In genomic region chr3:185561374-185561943, GRCh38 we compare ENCODE assay signal across 12 cellular contexts. TPM values are rescaled to one million over a fixed set of nuclear protein-coding genes. Genes with fewer than 3 reads are reported as not detected.
A peak's percentile ranks its signal among the peaks of the same experiment; 100 is the strongest.
DNase-seq lines count a peak whose midpoint lies in the region; TF ChIP-seq lines count a peak whose summit lies in the region.
"Had no signal": no experiment of that assay in that cellular context is flagged by ENCODE, and none has a peak within 500 bp of the region (broad histone marks: within the 10 kb centered on the region; RNA-seq: fewer than 3 reads in every experiment).

No MANE protein-coding gene starts in this region.

- no peaks in the 10 kb centered on the region for H4K20me1 ChIP-seq in osteoblast (ENCODE audit: insufficient read depth, low read length)
- H4K20me1 ChIP-seq in smooth muscle cell (ENCODE audit: low read depth): no peaks in the 10 kb centered on the region

- H3K4me2 ChIP-seq in osteoblast (ENCODE audit: insufficient read depth, low read length) (peak overlapping the region; percentile 18), smooth muscle cell (no peak overlapping the region)

- peak; percentile 37 for DNase-seq in GF-D8 (lab: John Stamatoyannopoulos, UW)
- DNase-seq in NT2/D1 (ENCODE audit: low read depth, low spot score): no peak
- peak; percentile 50 for DNase-seq in islet precursor cell
- no peak for DNase-seq in osteoblast (ENCODE audit: insufficient read length, low spot score, missing footprints)
- DNase-seq in RKO (ENCODE audit: low spot score): no peak
- no peak for DNase-seq in smooth muscle cell (lab: John Stamatoyannopoulos, UW; ENCODE audit: unreplicated experiment)
- no peak for DNase-seq in SHP77 (lab: John Stamatoyannopoulos, UW)
- DNase-seq: NCI-H1048; stimulated activated CD4-positive, alpha-beta T cell treated with anti-CD3 and anti-CD28 coated beads, Interleukin-4, amount 100 ng/mL, for 1 hour; T-helper 17 cell had no signal

- H3K79me2 ChIP-seq in osteoblast (ENCODE audit: insufficient read depth, low read length): no peaks in the 10 kb centered on the region
- no peaks in the 10 kb centered on the region for H3K79me2 ChIP-seq in smooth muscle cell (ENCODE audit: low read depth)

- peaks cover 4% of the 10 kb centered on the region for H3K27me3 ChIP-seq in NT2/D1 (ENCODE audit: insufficient read depth, insufficient read length)
- peaks cover 5% of the 10 kb centered on the region for H3K27me3 ChIP-seq in osteoblast (ENCODE audit: insufficient read depth, low read length)
- no peaks in the 10 kb centered on the region for H3K27me3 ChIP-seq in smooth muscle cell (ENCODE audit: low read depth)
- H3K27me3 ChIP-seq: ascending aorta had no signal

- H3F3A ChIP-seq in smooth muscle cell (ENCODE audit: low read depth): no peaks in the 10 kb centered on the region

- TF ChIP-seq CTCF in osteoblast (IDR thresholded peaks at IDR 0.05; ENCODE audit: extremely low read depth, low read depth, low read length) (no peak), smooth muscle cell (IDR thresholded peaks at IDR 0.05; ENCODE audit: borderline replicate concordance, insufficient read depth, poor library complexity, severe bottlenecking) (no peak)

- H3K9me3 ChIP-seq in NT2/D1 (ENCODE audit: insufficient read depth, low read length) (no peaks in the 10 kb centered on the region), osteoblast (ENCODE audit: low read depth, low read length) (no peaks in the 10 kb centered on the region), smooth muscle cell (replicated peaks; ENCODE audit: low read depth) (no peaks in the 10 kb centered on the region)
- H3K9me3 ChIP-seq: ascending aorta had no signal

- WGBS in smooth muscle cell (ENCODE audit: low lambda C conversion rate): 91% methylated on average over 8 of the region's 8 CpGs

- H3K4me3 ChIP-seq in NT2/D1 (ENCODE audit: insufficient read length, low read depth): no peak overlapping the region
- H3K4me3 ChIP-seq in osteoblast (ENCODE audit: insufficient read depth, low read length): no peak overlapping the region
- no peak overlapping the region for H3K4me3 ChIP-seq in smooth muscle cell
- H3K4me3 ChIP-seq: ascending aorta had no signal

- no peak overlapping the region for H3K27ac ChIP-seq in osteoblast (ENCODE audit: low read depth, low read length)
- H3K27ac ChIP-seq in smooth muscle cell (ENCODE audit: low read depth): no peak overlapping the region
- H3K27ac ChIP-seq: ascending aorta had no signal

- H3K36me3 ChIP-seq in NT2/D1 (ENCODE audit: insufficient read depth, insufficient read length, low read length): no peaks in the 10 kb centered on the region
- H3K36me3 ChIP-seq in osteoblast (ENCODE audit: insufficient read depth, low read length): no peaks in the 10 kb centered on the region
- H3K36me3 ChIP-seq in smooth muscle cell (ENCODE audit: low read depth): no peaks in the 10 kb centered on the region
- H3K36me3 ChIP-seq: ascending aorta had no signal

- H3K4me1 ChIP-seq in NT2/D1 (ENCODE audit: insufficient read depth, insufficient read length) (peaks cover 14% of the 10 kb centered on the region), osteoblast (ENCODE audit: insufficient read depth, low read length) (peaks cover 15% of the 10 kb centered on the region), smooth muscle cell (ENCODE audit: low read depth) (no peaks in the 10 kb centered on the region)
- H3K4me1 ChIP-seq: ascending aorta had no signal

- H2AFZ ChIP-seq in osteoblast (ENCODE audit: low read length): peak overlapping the region; percentile 50
- H2AFZ ChIP-seq in smooth muscle cell (ENCODE audit: low read depth): no peak overlapping the region

- H3K9ac ChIP-seq in NT2/D1 (ENCODE audit: insufficient read length, low read depth) (peak overlapping the region; percentile 57), smooth muscle cell (ENCODE audit: low read depth) (no peak overlapping the region)

RNA-seq across cellular contexts. Expression of gene LIPH, which starts 9.1 kb away (rescaled TPM):
- not detected in 2 replicates for total RNA-seq in osteoblast
- 0.04 TPM in 1 of 2 replicates, not detected in the other for total RNA-seq in smooth muscle cell
- 0.03 TPM in 1 of 2 replicates, not detected in the other for polyA plus RNA-seq in smooth muscle cell
- total RNA-seq: temporal lobe had no signal

RNA-seq across cellular contexts. Expression of gene SENP2, which starts 24.6 kb away (rescaled TPM):
- 24.6 and 27.7 TPM in 2 replicates for total RNA-seq in osteoblast
- 22.9 and 51.4 TPM in 2 replicates for total RNA-seq in smooth muscle cell
- polyA plus RNA-seq in smooth muscle cell: 27.4 and 28.0 TPM in 2 replicates

Comparison
In these comparisons a context has a peak if more than half of its experiments do, and no peak if none do; other contexts are left out.
1. DNase-seq: peak in GF-D8 (single experiment) and islet precursor cell (single experiment); none in NT2/D1 (single experiment), osteoblast (single experiment), RKO (single experiment), smooth muscle cell (single experiment) and SHP77 (0 of 2).